8 cellular contexts compared by ENCODE assay signal in the genomic region with DNA sequence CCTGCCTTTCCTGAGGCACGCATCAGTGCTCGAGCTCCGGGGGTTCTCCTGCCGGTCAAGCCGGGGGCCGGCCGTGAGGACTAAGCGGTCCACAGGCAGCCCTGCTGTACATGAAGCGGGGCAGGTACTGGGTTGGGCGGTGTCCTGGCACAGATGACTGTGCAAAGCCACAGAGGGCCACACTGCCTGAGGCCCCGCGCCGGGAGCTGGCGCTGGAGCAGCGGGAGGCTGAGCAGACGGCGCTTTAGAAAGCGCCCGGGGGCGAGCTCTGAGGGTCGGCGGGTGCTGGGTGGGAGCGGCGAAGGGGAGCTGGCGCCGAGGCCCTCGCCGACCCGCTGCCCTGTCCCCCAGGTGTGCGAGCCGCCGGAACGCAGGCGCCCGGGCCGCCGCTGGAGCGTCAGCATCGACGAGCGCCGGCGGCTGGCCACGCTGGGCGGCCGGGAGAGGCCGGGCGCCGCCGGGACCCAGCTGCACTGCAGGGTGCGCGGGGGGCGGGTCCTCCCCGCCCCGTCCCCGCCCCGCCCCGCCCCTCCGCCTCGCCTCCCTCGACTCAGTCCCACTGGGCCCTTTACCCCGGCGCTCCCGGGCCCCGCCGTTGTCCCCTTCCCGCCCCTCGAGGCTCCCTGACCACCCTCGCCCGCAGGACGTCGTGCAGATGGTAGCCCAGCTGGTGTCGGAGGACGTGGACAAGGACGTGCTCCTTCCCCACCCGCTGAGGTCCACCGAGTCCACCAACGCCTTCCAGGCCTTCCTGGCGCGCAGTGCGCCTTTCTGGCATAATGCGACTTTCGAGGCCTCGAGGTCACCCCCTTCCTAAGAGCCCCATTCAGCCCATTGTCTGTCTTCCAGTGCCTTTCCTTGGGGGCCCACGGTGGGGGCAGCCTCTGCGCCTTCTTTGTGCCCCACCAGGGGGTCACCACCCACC. TPM values are rescaled to one million over a fixed set of nuclear protein-coding genes. Genes with fewer than 3 reads are reported as not detected.
DNase-seq lines count a peak whose midpoint lies in the region; ATAC-seq and TF ChIP-seq lines count a peak whose summit lies in the region.

No MANE protein-coding gene starts in this region.

- H3F3A ChIP-seq in GM23248 (ENCODE audit: insufficient read depth) = no peaks in the 10 kb centered on the region

- H3K9me2 ChIP-seq in GM23248 (ENCODE audit: insufficient read depth) = no peaks in the 10 kb centered on the region

- TF ChIP-seq EP300 in esophagus muscularis mucosa (IDR thresholded peaks at IDR 0.05) = no peak

- peak overlapping the region; percentile 17 to 65 (median 34) for H3K4me3 Mint-ChIP-seq in T-cell
- peak overlapping the region; percentile 64 for H3K4me3 Mint-ChIP-seq in nephron progenitor cell

- no peaks in the 10 kb centered on the region for H3K9me3 ChIP-seq in GM23248 (ENCODE audit: low read depth)
- H3K9me3 ChIP-seq in esophagus muscularis mucosa = no peaks in the 10 kb centered on the region

- peak; percentile 42 to 58 (median 51) for ATAC-seq in T-cell (replicated peaks in 1 of 4)
- ATAC-seq in GM19351 (IDR thresholded peaks at IDR 0.05; ENCODE audit: unreplicated experiment) = no peak
- no peak for ATAC-seq in GM19035 (IDR thresholded peaks at IDR 0.05; ENCODE audit: unreplicated experiment)

- CTCF ChIA-PET in T-cell (lab: Charles Lee) = no interaction called here

- DNase-seq in ACHN (peak; percentile 51), GM23248 (peak; percentile 79), T-cell (peak in 2 of 34 experiments; percentile 26 to 27), esophagus muscularis mucosa (ENCODE audit: extremely low spot score) (no peak), nephron progenitor cell (peak; percentile 63)
- DNase-seq in stimulated activated CD4-positive, alpha-beta T cell treated with anti-CD3 and anti-CD28 coated beads, Interleukin-4, amount 100 ng/mL, for 1 hour = no peak

- H3K4me1 Mint-ChIP-seq in T-cell = peaks cover 0 to 11% (median 9%) of the 10 kb centered on the region in 3 donors
- H3K4me1 Mint-ChIP-seq in nephron progenitor cell = peaks cover 25% of the 10 kb centered on the region

- H3K27me3 ChIP-seq in GM23248 (replicated peaks; ENCODE audit: insufficient read depth) (no peaks in the 10 kb centered on the region), esophagus muscularis mucosa (peaks cover 0 to 34% (median 8%) of the 10 kb centered on the region in 4 donors)

- TF ChIP-seq POLR2A in esophagus muscularis mucosa (IDR thresholded peaks at IDR 0.05; ENCODE audit: low read depth) = no peak

- POLR2A ChIA-PET in T-cell (lab: Charles Lee) = no interaction called here

- H3K4me1 ChIP-seq in GM23248 (ENCODE audit: insufficient read depth) (no peaks in the 10 kb centered on the region), esophagus muscularis mucosa (peaks cover 19 to 34% (median 27%) of the 10 kb centered on the region in 4 donors)

- WGBS in GM23248 (ENCODE audit: low coverage in 1 of 2, low lambda C conversion rate in 2 of 2, missing lambda C conversion rate in 2 of 2), 2 experiments = 8 to 10% methylated on average over 49 to 79 of the region's 86 CpGs
- WGBS in esophagus muscularis mucosa = 26% methylated on average over 23 of the region's 86 CpGs

- H3K4me2 ChIP-seq in GM23248 (ENCODE audit: unreplicated experiment) = peak overlapping the region; percentile 73

- H3K27ac ChIP-seq in GM23248 (no peak overlapping the region), esophagus muscularis mucosa (replicated peaks in 1 of 4) (no peak overlapping the region)

- in situ Hi-C loops in ACHN (cut with HindIII; ENCODE audit: low pct_ligation_motif_present, low pct_unique_long_range_greater_than_20kb, low sequenced_read_pairs) = no loop called here
- in situ Hi-C loops in GM23248 (cut with MboI) = no loop called here

- H3K27me3 Mint-ChIP-seq in T-cell (peaks cover 5 to 25% of the 10 kb centered on the region in 2 donors), nephron progenitor cell (ENCODE audit: low read depth, poor library complexity) (peaks cover 73% of the 10 kb centered on the region)

- no peaks in the 10 kb centered on the region for H3K36me3 Mint-ChIP-seq in T-cell
- peaks cover 36% of the 10 kb centered on the region for H3K36me3 Mint-ChIP-seq in nephron progenitor cell (ENCODE audit: low read depth)

- H3K79me2 ChIP-seq in GM23248 (ENCODE audit: insufficient read depth) = no peaks in the 10 kb centered on the region

- H3K9me3 Mint-ChIP-seq in T-cell (no peaks in the 10 kb centered on the region), nephron progenitor cell (peaks cover 34% of the 10 kb centered on the region)

- H2AFZ ChIP-seq in GM23248 = peak overlapping the region; percentile 68

- H3K9ac ChIP-seq in GM23248 = peak overlapping the region; percentile 53

- H3K4me3 ChIP-seq in GM23248 (peak overlapping the region; percentile 62), esophagus muscularis mucosa (peak overlapping the region; percentile 42 to 54 (median 44))

- intact Hi-C loops in esophagus muscularis mucosa (cut with DNase I) = no loop called here

- no peaks in the 10 kb centered on the region for H4K20me1 ChIP-seq in GM23248 (ENCODE audit: insufficient read depth)

- TF ChIP-seq CTCF in esophagus muscularis mucosa (IDR thresholded peaks at IDR 0.05) = no peak
- TF ChIP-seq CTCF in nephron progenitor cell (IDR thresholded peaks at IDR 0.05) = no peak

- H3K27ac Mint-ChIP-seq in T-cell (no peak overlapping the region), nephron progenitor cell (no peak overlapping the region)

- H3K36me3 ChIP-seq in GM23248 (ENCODE audit: low read depth) (no peaks in the 10 kb centered on the region), esophagus muscularis mucosa (no peaks in the 10 kb centered on the region)

RNA-seq across cellular contexts. Expression of a gene that starts 8.3 kb away (rescaled TPM):
- 37.0 and 50.3 TPM in 2 replicates for total RNA-seq in GM23248 (2014; rRNA removed; shearing (Covaris generic))
- polyA plus RNA-seq in GM23248 (2016; fragmentation: Nextera tagmentation; extraction: Ambion mirVana) = 8.1 and 9.6 TPM in 2 replicates
- total RNA-seq in T-cell (100 to 1,000 TPM; 111 to 152 (median 141) TPM), esophagus muscularis mucosa (10 to 100 TPM; 49.0 to 94.2 (median 67.9) TPM)

RNA-seq across cellular contexts. Expression of a gene that starts 12.9 kb away (rescaled TPM):
- total RNA-seq in GM23248 (2014; rRNA removed; shearing (Covaris generic)) = 0.13 and 0.43 TPM in 2 replicates
- polyA plus RNA-seq in GM23248 (2016; fragmentation: Nextera tagmentation; extraction: Ambion mirVana) = 0.27 and 0.46 TPM in 2 replicates
- total RNA-seq in T-cell = 1 to 10 TPM in 4 of 5 donors, under 1 TPM in 1; 0.93 to 9.0 (median 6.0) TPM
- total RNA-seq in esophagus muscularis mucosa = under 1 TPM in 3 of 4 donors, not detected in 1; under 0.01 to 0.19 (median 0.17) TPM

Comparison
In these comparisons a context has a peak if more than half of its experiments do, and no peak if none do; other contexts are left out.
1. DNase-seq: peak in ACHN (single experiment), GM23248 (single experiment) and nephron progenitor cell (single experiment); none in esophagus muscularis mucosa (single experiment) and stimulated activated CD4-positive, alpha-beta T cell treated with anti-CD3 and anti-CD28 coated beads, Interleukin-4, amount 100 ng/mL, for 1 hour (single experiment).
2. ATAC-seq: peak in T-cell (4 of 4); none in GM19351 (single experiment) and GM19035 (single experiment).